Comparison of ENCODE assay signal across 15 cellular contexts in genomic region chr10:114131094-114131493, GRCh38. TPM values are rescaled to one million over a fixed set of nuclear protein-coding genes. Genes with fewer than 3 reads are reported as not detected.
DNase-seq lines count a peak whose midpoint lies in the region; ATAC-seq and TF ChIP-seq lines count a peak whose summit lies in the region.
"Had no signal": no experiment of that assay in that cellular context is flagged by ENCODE, and none has a peak within 500 bp of the region (broad histone marks: within the 10 kb centered on the region; RNA-seq: fewer than 3 reads in every experiment).

No MANE protein-coding gene starts in this region.

- CTCF ChIA-PET in activated B cell treated with CpG ODN at 0.5 μM for 24 hours (lab: Charles Lee) = no interaction called here

- H3K9me3 Mint-ChIP-seq in activated B cell treated with CpG ODN at 0.5 μM for 24 hours = no peaks in the 10 kb centered on the region

- H3K27me3 Mint-ChIP-seq in activated B cell treated with CpG ODN at 0.5 μM for 24 hours = no peaks in the 10 kb centered on the region

- no peak for DNase-seq in activated B cell treated with CpG ODN at 0.5 μM for 24 hours
- DNase-seq in COLO668 (lab: John Stamatoyannopoulos, UW; ENCODE audit: unreplicated experiment) = no peak
- DNase-seq in mesenteric fat pad (ENCODE audit: low spot score) = no peak
- no peak for DNase-seq in H7
- DNase-seq in NCI-H2029 (lab: John Stamatoyannopoulos, UW) = no peak
- DNase-seq: activated naive CD4-positive, alpha-beta T cell treated with anti-CD3 and anti-CD28 coated beads, Interleukin-2, amount 50 U/mL, for 16 hours; cortex of kidney; left ventricle myocardium superior; NCI-H1048; posterior cingulate gyrus; WERI-Rb-1 had no signal

- POLR2A ChIA-PET in activated B cell treated with CpG ODN at 0.5 μM for 24 hours (lab: Charles Lee) = interaction anchor here (1.0 kb wide), 1 partner anchor 43 kb away, joined by 5 read pairs; the partner anchor contains the start of gene CCDC186

- intact Hi-C loops in activated B cell treated with CpG ODN at 0.5 μM for 24 hours (cut with micrococcal nuclease) = loop anchor here (1.0 kb wide), 1 partner anchor 43 kb away; the partner anchor contains the start of gene CCDC186

- peaks cover 17% of the 10 kb centered on the region for H3K4me1 Mint-ChIP-seq in activated B cell treated with CpG ODN at 0.5 μM for 24 hours

- H3K4me3 Mint-ChIP-seq in activated B cell treated with CpG ODN at 0.5 μM for 24 hours = no peak overlapping the region

- no peaks in the 10 kb centered on the region for H3K27me3 ChIP-seq in H7 (ENCODE audit: control insufficient read depth, insufficient read depth, low read length)

- no peak overlapping the region for H3K4me3 ChIP-seq in H7 (ENCODE audit: insufficient read depth, low read depth, low read length)
- H3K4me3 ChIP-seq: thoracic aorta had no signal

- ATAC-seq in GM18498 (IDR thresholded peaks at IDR 0.05; ENCODE audit: unreplicated experiment) = peak; percentile 80
- peak; percentile 74 for ATAC-seq in GM21381 (IDR thresholded peaks at IDR 0.05; ENCODE audit: unreplicated experiment)
- ATAC-seq in HG03378 (IDR thresholded peaks at IDR 0.05; ENCODE audit: unreplicated experiment) = peak; percentile 85
- peak; percentile 77 for ATAC-seq in activated B cell treated with CpG ODN at 0.5 μM for 24 hours (ENCODE audit: low read depth)
- ATAC-seq: left ventricle myocardium superior had no signal

- no peak for TF ChIP-seq CTCF in activated B cell treated with CpG ODN at 0.5 μM for 24 hours (IDR thresholded peaks at IDR 0.05)

- peaks cover 72% of the 10 kb centered on the region for H3K36me3 Mint-ChIP-seq in activated B cell treated with CpG ODN at 0.5 μM for 24 hours (ENCODE audit: low read depth)

- peaks cover 7% of the 10 kb centered on the region for H3K36me3 ChIP-seq in H7 (replicated peaks; ENCODE audit: control insufficient read depth, insufficient read depth, low read length)

- H3K27ac Mint-ChIP-seq in activated B cell treated with CpG ODN at 0.5 μM for 24 hours = peak overlapping the region; percentile 19

RNA-seq across cellular contexts. Expression of gene CCDC186, which starts 42.9 kb away (rescaled TPM):
- total RNA-seq in activated B cell treated with CpG ODN at 0.5 μM for 24 hours (19.7 and 24.8 TPM in 2 replicates), mesenteric fat pad (19.4 TPM)
- total RNA-seq in H7 (2014; rRNA removed; shearing (Covaris generic)) = 5.9 and 15.6 TPM in 2 replicates

RNA-seq across cellular contexts. Expression of gene TDRD1, which starts 48.1 kb away (rescaled TPM):
- total RNA-seq in activated B cell treated with CpG ODN at 0.5 μM for 24 hours (0.33 and 0.59 TPM in 2 replicates), mesenteric fat pad (0.16 TPM)
- total RNA-seq in H7 (2014; rRNA removed; shearing (Covaris generic)) = 0.14 and 0.26 TPM in 2 replicates
